1 cellular context compared by ENCODE assay signal in the genomic region with DNA sequence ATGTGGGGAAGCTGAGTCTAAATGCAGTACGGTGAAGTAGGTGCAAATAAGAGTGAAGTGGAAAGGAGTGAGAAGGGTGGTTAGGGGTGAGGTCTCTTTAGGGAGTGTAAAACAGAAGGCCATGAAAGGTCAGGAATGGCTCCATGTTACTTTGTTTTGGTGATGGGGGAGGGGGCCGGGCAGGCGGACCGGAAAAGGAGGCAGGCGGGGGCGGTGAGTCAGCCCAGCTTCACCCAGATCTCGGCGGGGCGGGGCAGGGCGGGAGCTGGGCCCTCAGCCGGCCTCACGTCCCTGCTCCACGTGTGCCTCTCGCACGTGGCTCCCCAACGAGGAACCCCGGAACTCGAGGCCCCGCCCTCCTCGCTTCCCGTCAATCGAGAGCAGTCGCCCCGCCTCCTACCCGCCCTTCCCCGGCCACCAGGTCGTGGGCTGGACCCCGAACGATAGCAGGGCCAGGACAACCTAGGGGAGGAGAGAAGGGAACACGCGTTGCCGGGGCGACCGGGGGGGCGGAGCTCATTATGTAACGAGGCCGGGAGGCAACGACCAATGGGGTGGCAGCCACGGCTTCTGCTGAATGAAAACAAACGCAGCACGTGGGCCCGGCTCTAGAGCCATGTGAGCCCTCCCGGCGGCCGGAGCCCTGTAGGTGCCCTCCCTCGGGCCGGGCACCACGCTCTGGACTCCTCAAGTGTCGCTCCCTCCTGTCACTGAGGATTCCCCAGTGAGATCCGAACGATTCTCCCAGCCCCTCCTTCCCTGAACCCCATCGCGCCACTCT.
TF ChIP-seq lines count a peak whose summit lies in the region.

No MANE protein-coding gene starts in this region.

TF ChIP-seq in HepG2, 621 proteins besides CTCF, POLR2A, EP300 and RAD21 (continued from another document and continues in another):
- TF ChIP-seq, protein P1, sequence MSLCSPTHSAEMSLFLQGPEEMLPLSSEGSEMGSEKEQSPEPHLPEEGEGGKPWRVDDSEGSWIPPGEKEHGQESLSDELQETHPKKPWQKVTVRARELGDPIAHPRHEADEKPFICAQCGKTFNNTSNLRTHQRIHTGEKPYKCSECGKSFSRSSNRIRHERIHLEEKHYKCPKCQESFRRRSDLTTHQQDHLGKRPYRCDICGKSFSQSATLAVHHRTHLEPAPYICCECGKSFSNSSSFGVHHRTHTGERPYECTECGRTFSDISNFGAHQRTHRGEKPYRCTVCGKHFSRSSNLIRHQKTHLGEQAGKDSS (CRISPR knock-in tag; IDR thresholded peaks at IDR 0.05; ENCODE audit: borderline replicate concordance, low read depth), result peak; percentile 65; the same call in 1 of the 2 replicates
- TF ChIP-seq CAMTA2 (CRISPR knock-in tag; IDR thresholded peaks at IDR 0.05; ENCODE audit: borderline replicate concordance) (0 out of 2 replicates have a peak, but pooled peaks have one; percentile 71), AHR (CRISPR knock-in tag; IDR thresholded peaks at IDR 0.05) (peak; percentile 90; the same call in 1 of the 2 replicates), ERF (CRISPR knock-in tag; IDR thresholded peaks at IDR 0.05) (peak; percentile 100), ZNF207 (IDR thresholded peaks at IDR 0.05; ENCODE audit: borderline replicate concordance) (no peak), MTF1 (CRISPR knock-in tag; IDR thresholded peaks at IDR 0.05) (peak; percentile 70; the same call in 1 of the 2 replicates), JARID2 (CRISPR knock-in tag; IDR thresholded peaks at IDR 0.05; ENCODE audit: insufficient replicate concordance) (peak; percentile 91), ELF4 (CRISPR knock-in tag; IDR thresholded peaks at IDR 0.05; ENCODE audit: borderline replicate concordance) (peak; percentile 89), ZNF260 (CRISPR knock-in tag; IDR thresholded peaks at IDR 0.05; ENCODE audit: borderline replicate concordance, low read depth) (no peak), ZC3H13 (CRISPR knock-in tag; IDR thresholded peaks at IDR 0.05) (peak; percentile 97), ZFP90 (CRISPR knock-in tag; IDR thresholded peaks at IDR 0.05; ENCODE audit: borderline replicate concordance) (peak; percentile 69), U2AF1 (optimal IDR thresholded peaks at IDR 0.05; ENCODE audit: low read depth, low read length) (no peak), SALL2 (CRISPR knock-in tag; IDR thresholded peaks at IDR 0.05) (peak; percentile 89; the same call in 1 of the 2 replicates), ZSCAN29 (CRISPR knock-in tag; conservative IDR thresholded peaks at IDR 0.05) (peak; percentile 20; the same call in 1 of the 2 replicates), KAT8 (CRISPR knock-in tag; IDR thresholded peaks at IDR 0.05) (peak; percentile 95), ZNF451 (CRISPR knock-in tag; IDR thresholded peaks at IDR 0.05) (peak; percentile 100), MLLT10 (CRISPR knock-in tag; IDR thresholded peaks at IDR 0.05) (no peak), ZSCAN25 (CRISPR knock-in tag; IDR thresholded peaks at IDR 0.05) (peak; percentile 90), MZF1 (CRISPR knock-in tag; IDR thresholded peaks at IDR 0.05; ENCODE audit: borderline replicate concordance) (peak; percentile 82; the same call in 1 of the 2 replicates), MED1 (CRISPR knock-in tag; IDR thresholded peaks at IDR 0.05) (peak; percentile 98), TEAD3 (CRISPR knock-in tag; optimal IDR thresholded peaks at IDR 0.05; ENCODE audit: borderline replicate concordance) (peak; percentile 91), ZNF616 (CRISPR knock-in tag; IDR thresholded peaks at IDR 0.05; ENCODE audit: low read depth) (peak; percentile 96), ELF1 (CRISPR knock-in tag; IDR thresholded peaks at IDR 0.05) (peak; percentile 97), HNRNPLL (IDR thresholded peaks at IDR 0.05; ENCODE audit: low read depth, low read length, poor library complexity, severe bottlenecking) (peak; percentile 58), NCOA5 (CRISPR knock-in tag; IDR thresholded peaks at IDR 0.05) (no peak), MTA1 (CRISPR knock-in tag; IDR thresholded peaks at IDR 0.05; ENCODE audit: borderline replicate concordance) (peak; percentile 66; the same call in 1 of the 2 replicates), SMAD1 (CRISPR knock-in tag; IDR thresholded peaks at IDR 0.05; ENCODE audit: borderline replicate concordance, low read depth) (peak; percentile 93), ZNF12 (CRISPR knock-in tag; IDR thresholded peaks at IDR 0.05) (no peak), NPAS2 (CRISPR knock-in tag; IDR thresholded peaks at IDR 0.05; ENCODE audit: borderline replicate concordance) (peak; percentile 100), MXI1 (IDR thresholded peaks at IDR 0.05; ENCODE audit: borderline replicate concordance, low read depth, low read length) (peak; percentile 100), KLF13 (CRISPR knock-in tag; IDR thresholded peaks at IDR 0.05) (no peak), HOXA9 (CRISPR knock-in tag; IDR thresholded peaks at IDR 0.05; ENCODE audit: borderline replicate concordance) (0 out of 2 replicates have a peak, but pooled peaks have one; percentile 52), ZBTB38 (CRISPR knock-in tag; IDR thresholded peaks at IDR 0.05) (peak; percentile 97), ZNF326 (CRISPR knock-in tag; IDR thresholded peaks at IDR 0.05; ENCODE audit: borderline replicate concordance) (no peak), HNRNPUL1 (IDR thresholded peaks at IDR 0.05; ENCODE audit: low read depth, low read length) (no peak), ZNF713 (CRISPR knock-in tag; IDR thresholded peaks at IDR 0.05) (peak; percentile 57; the same call in 1 of the 2 replicates), IKZF1 (IDR thresholded peaks at IDR 0.05) (no peak)
- TF ChIP-seq, protein P2, sequence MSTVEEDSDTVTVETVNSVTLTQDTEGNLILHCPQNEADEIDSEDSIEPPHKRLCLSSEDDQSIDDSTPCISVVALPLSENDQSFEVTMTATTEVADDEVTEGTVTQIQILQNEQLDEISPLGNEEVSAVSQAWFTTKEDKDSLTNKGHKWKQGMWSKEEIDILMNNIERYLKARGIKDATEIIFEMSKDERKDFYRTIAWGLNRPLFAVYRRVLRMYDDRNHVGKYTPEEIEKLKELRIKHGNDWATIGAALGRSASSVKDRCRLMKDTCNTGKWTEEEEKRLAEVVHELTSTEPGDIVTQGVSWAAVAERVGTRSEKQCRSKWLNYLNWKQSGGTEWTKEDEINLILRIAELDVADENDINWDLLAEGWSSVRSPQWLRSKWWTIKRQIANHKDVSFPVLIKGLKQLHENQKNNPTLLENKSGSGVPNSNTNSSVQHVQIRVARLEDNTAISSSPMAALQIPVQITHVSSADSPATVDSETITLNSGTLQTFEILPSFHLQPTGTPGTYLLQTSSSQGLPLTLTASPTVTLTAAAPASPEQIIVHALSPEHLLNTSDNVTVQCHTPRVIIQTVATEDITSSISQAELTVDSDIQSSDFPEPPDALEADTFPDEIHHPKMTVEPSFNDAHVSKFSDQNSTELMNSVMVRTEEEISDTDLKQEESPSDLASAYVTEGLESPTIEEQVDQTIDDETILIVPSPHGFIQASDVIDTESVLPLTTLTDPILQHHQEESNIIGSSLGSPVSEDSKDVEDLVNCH (CRISPR knock-in tag; IDR thresholded peaks at IDR 0.05), result no peak; the same call in 1 of the 2 replicates
- TF ChIP-seq, protein P3, sequence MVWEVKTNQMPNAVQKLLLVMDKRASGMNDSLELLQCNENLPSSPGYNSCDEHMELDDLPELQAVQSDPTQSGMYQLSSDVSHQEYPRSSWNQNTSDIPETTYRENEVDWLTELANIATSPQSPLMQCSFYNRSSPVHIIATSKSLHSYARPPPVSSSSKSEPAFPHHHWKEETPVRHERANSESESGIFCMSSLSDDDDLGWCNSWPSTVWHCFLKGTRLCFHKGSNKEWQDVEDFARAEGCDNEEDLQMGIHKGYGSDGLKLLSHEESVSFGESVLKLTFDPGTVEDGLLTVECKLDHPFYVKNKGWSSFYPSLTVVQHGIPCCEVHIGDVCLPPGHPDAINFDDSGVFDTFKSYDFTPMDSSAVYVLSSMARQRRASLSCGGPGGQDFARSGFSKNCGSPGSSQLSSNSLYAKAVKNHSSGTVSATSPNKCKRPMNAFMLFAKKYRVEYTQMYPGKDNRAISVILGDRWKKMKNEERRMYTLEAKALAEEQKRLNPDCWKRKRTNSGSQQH (CRISPR knock-in tag; IDR thresholded peaks at IDR 0.05; ENCODE audit: low read depth), result peak; percentile 87
- TF ChIP-seq, protein P4, sequence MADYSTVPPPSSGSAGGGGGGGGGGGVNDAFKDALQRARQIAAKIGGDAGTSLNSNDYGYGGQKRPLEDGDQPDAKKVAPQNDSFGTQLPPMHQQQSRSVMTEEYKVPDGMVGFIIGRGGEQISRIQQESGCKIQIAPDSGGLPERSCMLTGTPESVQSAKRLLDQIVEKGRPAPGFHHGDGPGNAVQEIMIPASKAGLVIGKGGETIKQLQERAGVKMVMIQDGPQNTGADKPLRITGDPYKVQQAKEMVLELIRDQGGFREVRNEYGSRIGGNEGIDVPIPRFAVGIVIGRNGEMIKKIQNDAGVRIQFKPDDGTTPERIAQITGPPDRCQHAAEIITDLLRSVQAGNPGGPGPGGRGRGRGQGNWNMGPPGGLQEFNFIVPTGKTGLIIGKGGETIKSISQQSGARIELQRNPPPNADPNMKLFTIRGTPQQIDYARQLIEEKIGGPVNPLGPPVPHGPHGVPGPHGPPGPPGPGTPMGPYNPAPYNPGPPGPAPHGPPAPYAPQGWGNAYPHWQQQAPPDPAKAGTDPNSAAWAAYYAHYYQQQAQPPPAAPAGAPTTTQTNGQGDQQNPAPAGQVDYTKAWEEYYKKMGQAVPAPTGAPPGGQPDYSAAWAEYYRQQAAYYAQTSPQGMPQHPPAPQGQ (CRISPR knock-in tag; IDR thresholded peaks at IDR 0.05; ENCODE audit: borderline replicate concordance), result peak; percentile 77; the same call in 1 of the 2 replicates
- TF ChIP-seq, protein P5, sequence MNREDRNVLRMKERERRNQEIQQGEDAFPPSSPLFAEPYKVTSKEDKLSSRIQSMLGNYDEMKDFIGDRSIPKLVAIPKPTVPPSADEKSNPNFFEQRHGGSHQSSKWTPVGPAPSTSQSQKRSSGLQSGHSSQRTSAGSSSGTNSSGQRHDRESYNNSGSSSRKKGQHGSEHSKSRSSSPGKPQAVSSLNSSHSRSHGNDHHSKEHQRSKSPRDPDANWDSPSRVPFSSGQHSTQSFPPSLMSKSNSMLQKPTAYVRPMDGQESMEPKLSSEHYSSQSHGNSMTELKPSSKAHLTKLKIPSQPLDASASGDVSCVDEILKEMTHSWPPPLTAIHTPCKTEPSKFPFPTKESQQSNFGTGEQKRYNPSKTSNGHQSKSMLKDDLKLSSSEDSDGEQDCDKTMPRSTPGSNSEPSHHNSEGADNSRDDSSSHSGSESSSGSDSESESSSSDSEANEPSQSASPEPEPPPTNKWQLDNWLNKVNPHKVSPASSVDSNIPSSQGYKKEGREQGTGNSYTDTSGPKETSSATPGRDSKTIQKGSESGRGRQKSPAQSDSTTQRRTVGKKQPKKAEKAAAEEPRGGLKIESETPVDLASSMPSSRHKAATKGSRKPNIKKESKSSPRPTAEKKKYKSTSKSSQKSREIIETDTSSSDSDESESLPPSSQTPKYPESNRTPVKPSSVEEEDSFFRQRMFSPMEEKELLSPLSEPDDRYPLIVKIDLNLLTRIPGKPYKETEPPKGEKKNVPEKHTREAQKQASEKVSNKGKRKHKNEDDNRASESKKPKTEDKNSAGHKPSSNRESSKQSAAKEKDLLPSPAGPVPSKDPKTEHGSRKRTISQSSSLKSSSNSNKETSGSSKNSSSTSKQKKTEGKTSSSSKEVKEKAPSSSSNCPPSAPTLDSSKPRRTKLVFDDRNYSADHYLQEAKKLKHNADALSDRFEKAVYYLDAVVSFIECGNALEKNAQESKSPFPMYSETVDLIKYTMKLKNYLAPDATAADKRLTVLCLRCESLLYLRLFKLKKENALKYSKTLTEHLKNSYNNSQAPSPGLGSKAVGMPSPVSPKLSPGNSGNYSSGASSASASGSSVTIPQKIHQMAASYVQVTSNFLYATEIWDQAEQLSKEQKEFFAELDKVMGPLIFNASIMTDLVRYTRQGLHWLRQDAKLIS (CRISPR knock-in tag; IDR thresholded peaks at IDR 0.05), result 0 out of 2 replicates have a peak, but pooled peaks have one; percentile 51
- TF ChIP-seq, protein P6, sequence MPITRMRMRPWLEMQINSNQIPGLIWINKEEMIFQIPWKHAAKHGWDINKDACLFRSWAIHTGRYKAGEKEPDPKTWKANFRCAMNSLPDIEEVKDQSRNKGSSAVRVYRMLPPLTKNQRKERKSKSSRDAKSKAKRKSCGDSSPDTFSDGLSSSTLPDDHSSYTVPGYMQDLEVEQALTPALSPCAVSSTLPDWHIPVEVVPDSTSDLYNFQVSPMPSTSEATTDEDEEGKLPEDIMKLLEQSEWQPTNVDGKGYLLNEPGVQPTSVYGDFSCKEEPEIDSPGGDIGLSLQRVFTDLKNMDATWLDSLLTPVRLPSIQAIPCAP (CRISPR knock-in tag; IDR thresholded peaks at IDR 0.05; ENCODE audit: low read depth), result peak; percentile 95; the same call in 1 of the 2 replicates
- TF ChIP-seq, protein P7, sequence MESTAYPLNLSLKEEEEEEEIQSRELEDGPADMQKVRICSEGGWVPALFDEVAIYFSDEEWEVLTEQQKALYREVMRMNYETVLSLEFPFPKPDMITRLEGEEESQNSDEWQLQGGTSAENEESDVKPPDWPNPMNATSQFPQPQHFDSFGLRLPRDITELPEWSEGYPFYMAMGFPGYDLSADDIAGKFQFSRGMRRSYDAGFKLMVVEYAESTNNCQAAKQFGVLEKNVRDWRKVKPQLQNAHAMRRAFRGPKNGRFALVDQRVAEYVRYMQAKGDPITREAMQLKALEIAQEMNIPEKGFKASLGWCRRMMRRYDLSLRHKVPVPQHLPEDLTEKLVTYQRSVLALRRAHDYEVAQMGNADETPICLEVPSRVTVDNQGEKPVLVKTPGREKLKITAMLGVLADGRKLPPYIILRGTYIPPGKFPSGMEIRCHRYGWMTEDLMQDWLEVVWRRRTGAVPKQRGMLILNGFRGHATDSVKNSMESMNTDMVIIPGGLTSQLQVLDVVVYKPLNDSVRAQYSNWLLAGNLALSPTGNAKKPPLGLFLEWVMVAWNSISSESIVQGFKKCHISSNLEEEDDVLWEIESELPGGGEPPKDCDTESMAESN (CRISPR knock-in tag; conservative IDR thresholded peaks at IDR 0.05), result peak; percentile 94
- TF ChIP-seq, protein P8, sequence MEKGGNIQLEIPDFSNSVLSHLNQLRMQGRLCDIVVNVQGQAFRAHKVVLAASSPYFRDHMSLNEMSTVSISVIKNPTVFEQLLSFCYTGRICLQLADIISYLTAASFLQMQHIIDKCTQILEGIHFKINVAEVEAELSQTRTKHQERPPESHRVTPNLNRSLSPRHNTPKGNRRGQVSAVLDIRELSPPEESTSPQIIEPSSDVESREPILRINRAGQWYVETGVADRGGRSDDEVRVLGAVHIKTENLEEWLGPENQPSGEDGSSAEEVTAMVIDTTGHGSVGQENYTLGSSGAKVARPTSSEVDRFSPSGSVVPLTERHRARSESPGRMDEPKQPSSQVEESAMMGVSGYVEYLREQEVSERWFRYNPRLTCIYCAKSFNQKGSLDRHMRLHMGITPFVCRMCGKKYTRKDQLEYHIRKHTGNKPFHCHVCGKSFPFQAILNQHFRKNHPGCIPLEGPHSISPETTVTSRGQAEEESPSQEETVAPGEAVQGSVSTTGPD (CRISPR knock-in tag; IDR thresholded peaks at IDR 0.05), result peak; percentile 91; the same call in 1 of the 2 replicates
- TF ChIP-seq, protein P9, sequence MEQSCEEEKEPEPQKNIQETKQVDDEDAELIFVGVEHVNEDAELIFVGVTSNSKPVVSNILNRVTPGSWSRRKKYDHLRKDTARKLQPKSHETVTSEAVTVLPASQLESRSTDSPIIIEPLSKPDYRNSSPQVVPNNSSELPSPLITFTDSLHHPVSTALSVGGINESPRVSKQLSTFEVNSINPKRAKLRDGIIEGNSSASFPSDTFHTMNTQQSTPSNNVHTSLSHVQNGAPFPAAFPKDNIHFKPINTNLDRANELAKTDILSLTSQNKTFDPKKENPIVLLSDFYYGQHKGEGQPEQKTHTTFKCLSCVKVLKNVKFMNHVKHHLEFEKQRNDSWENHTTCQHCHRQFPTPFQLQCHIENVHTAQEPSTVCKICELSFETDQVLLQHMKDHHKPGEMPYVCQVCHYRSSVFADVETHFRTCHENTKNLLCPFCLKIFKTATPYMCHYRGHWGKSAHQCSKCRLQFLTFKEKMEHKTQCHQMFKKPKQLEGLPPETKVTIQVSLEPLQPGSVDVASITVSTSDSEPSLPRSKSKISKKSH (CRISPR knock-in tag; IDR thresholded peaks at IDR 0.05; ENCODE audit: borderline replicate concordance), result peak; percentile 97
